In the genomic region with DNA sequence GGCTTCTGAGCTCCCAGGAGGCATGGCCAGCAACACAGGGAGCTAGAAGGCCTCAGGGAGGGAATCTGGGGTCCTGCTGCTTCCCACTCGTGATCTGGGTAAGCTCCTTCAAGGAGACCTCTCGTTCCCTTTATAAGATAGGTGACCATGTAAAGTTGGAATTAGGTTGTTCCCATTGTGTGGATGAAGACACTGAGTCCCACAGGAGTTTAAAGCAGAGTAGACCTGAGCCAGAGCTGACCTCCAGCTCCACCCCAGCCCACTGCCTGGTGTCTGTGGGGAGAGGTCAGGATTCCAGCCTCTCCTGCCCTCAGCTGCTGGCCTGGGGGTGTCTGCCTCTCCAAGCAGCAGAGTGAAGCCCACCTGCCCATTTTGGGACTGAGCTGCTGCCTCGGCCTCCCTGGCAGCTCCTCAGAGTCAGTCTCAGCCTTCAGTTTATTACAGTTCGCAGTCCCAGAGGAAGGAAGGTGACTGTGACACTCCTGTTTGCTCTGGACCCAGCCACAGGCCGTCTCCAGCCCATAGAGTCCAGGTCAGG, we compare ENCODE assay signal across 1 cellular context.
TF ChIP-seq lines count a peak whose summit lies in the region.

No MANE protein-coding gene starts in this region.

TF ChIP-seq in IMR-90, 13 proteins besides CTCF, POLR2A, EP300 and RAD21:
- TF ChIP-seq RFX5 (IDR thresholded peaks at IDR 0.05; ENCODE audit: low read depth, low read length) (no peak), SMC3 (IDR thresholded peaks at IDR 0.05; ENCODE audit: low read depth, low read length) (no peak), CHD1 (IDR thresholded peaks at IDR 0.05; ENCODE audit: low read depth, low read length) (no peak), RCOR1 (IDR thresholded peaks at IDR 0.05; ENCODE audit: insufficient replicate concordance, low read length) (no peak), MAZ (IDR thresholded peaks at IDR 0.05; ENCODE audit: borderline replicate concordance, low read depth, low read length) (no peak), MAFK (IDR thresholded peaks at IDR 0.05; ENCODE audit: low read depth, low read length) (no peak), MXI1 (IDR thresholded peaks at IDR 0.05; ENCODE audit: borderline replicate concordance, low read depth, low read length) (no peak), BHLHE40 (IDR thresholded peaks at IDR 0.05; ENCODE audit: low read depth, low read length) (no peak), FOS (IDR thresholded peaks at IDR 0.05; ENCODE audit: low read depth, low read length) (no peak), NFE2L2 (IDR thresholded peaks at IDR 0.05; ENCODE audit: low read depth, low read length) (no peak), CEBPB (IDR thresholded peaks at IDR 0.05; ENCODE audit: low read depth, low read length) (no peak)
- TF ChIP-seq, protein P1, sequence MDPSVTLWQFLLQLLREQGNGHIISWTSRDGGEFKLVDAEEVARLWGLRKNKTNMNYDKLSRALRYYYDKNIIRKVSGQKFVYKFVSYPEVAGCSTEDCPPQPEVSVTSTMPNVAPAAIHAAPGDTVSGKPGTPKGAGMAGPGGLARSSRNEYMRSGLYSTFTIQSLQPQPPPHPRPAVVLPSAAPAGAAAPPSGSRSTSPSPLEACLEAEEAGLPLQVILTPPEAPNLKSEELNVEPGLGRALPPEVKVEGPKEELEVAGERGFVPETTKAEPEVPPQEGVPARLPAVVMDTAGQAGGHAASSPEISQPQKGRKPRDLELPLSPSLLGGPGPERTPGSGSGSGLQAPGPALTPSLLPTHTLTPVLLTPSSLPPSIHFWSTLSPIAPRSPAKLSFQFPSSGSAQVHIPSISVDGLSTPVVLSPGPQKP (IDR thresholded peaks at IDR 0.05; ENCODE audit: borderline replicate concordance, low read depth, low read length), result no peak
- TF ChIP-seq, protein P2, sequence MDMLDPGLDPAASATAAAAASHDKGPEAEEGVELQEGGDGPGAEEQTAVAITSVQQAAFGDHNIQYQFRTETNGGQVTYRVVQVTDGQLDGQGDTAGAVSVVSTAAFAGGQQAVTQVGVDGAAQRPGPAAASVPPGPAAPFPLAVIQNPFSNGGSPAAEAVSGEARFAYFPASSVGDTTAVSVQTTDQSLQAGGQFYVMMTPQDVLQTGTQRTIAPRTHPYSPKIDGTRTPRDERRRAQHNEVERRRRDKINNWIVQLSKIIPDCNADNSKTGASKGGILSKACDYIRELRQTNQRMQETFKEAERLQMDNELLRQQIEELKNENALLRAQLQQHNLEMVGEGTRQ (IDR thresholded peaks at IDR 0.05; ENCODE audit: low read depth, low read length), result no peak
